ENCODE assay signal across 13 cellular contexts in the genomic region with DNA sequence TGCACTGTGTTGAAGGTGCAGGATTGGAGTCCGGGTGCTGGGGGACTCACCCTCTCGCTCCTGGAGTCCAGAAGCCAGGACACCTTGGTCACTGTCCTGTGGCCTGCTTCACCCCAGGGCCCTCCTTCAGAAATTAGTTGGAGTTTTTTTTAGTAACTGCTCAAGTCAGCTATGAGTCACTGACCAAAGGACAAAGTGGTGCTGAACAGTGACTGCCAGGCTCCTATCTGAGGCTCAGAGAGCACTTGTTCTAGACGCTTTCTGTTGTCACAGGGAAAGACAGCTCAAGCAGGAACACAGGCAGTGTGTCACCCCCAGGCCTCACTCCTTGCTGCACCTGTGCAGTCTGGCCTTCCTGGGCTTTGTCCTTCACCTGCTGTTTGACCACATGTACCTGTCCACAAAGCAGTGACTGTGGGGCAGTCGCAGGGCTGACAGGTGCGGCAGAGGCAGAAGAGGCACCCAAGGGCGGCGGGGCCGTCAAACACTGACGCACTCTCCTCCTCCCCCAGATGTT. TPM values are rescaled to one million over a fixed set of nuclear protein-coding genes. Genes with fewer than 3 reads are reported as not detected.
A peak's percentile ranks its signal among the peaks of the same experiment; 100 is the strongest.
DNase-seq lines count a peak whose midpoint lies in the region; ATAC-seq and TF ChIP-seq lines count a peak whose summit lies in the region.
"Had no signal": no experiment of that assay in that cellular context is flagged by ENCODE, and none has a peak within 500 bp of the region (broad histone marks: within the 10 kb centered on the region; RNA-seq: fewer than 3 reads in every experiment).

No MANE protein-coding gene starts in this region.

- H3K27me3 Mint-ChIP-seq in endodermal cell (ENCODE audit: insufficient read depth), result no peaks in the 10 kb centered on the region

- ATAC-seq in HG02678 (IDR thresholded peaks at IDR 0.05; ENCODE audit: unreplicated experiment), result no peak
- ATAC-seq in GM18498 (IDR thresholded peaks at IDR 0.05; ENCODE audit: unreplicated experiment), result no peak
- ATAC-seq: body of pancreas, esophagus mucosa had no signal

- H3K4me1 ChIP-seq in skeletal muscle tissue (ENCODE audit: control insufficient read depth in 3 of 3, insufficient read depth in 3 of 3, low read length in 3 of 3) (peaks cover 26 to 52% (median 40%) of the 10 kb centered on the region in 3 donors), endodermal cell (ENCODE audit: control insufficient read depth, insufficient read depth, low read length) (peaks cover 3% of the 10 kb centered on the region)

- no peak overlapping the region for H3K4me3 Mint-ChIP-seq in endodermal cell

- H3K4me1 Mint-ChIP-seq in endodermal cell, result peaks cover 8% of the 10 kb centered on the region

- H3K9ac ChIP-seq in skeletal muscle tissue (ENCODE audit: low read depth in 1 of 3, low read length in 3 of 3) (peak overlapping the region; percentile 12 to 66 (median 23)), endodermal cell (ENCODE audit: extremely low read depth, low read length, poor library complexity, severe bottlenecking) (no peak overlapping the region)

- DNase-seq in HCEC 1CT (peak; percentile 57), NOMO-1 treated with DMSO at 0.1 percent for 48 hours (lab: John Stamatoyannopoulos, UW; ENCODE audit: unreplicated experiment) (peak; percentile 55), fibroblast of pulmonary artery (ENCODE audit: low read depth) (peak; percentile 13), MG63 (no peak), endodermal cell (no peak)
- DNase-seq: body of pancreas, KG1, ovary, T-helper 2 cell had no signal

- no peak overlapping the region for H3K4me3 ChIP-seq in fibroblast of pulmonary artery (replicated peaks; ENCODE audit: low read depth, low read length)
- H3K4me3 ChIP-seq in skeletal muscle tissue (ENCODE audit: low read length in 3 of 3), result no peak overlapping the region
- H3K4me3 ChIP-seq in MG63, result no peak overlapping the region
- no peak overlapping the region for H3K4me3 ChIP-seq in endodermal cell (ENCODE audit: low read length)
- H3K4me3 ChIP-seq: body of pancreas, ovary had no signal

- H3K27me3 ChIP-seq in skeletal muscle tissue (ENCODE audit: control insufficient read depth in 3 of 3, insufficient read depth in 3 of 3, low read length in 3 of 3) (no peaks in the 10 kb centered on the region), MG63 (no peaks in the 10 kb centered on the region), endodermal cell (ENCODE audit: control insufficient read depth, insufficient read depth, low read length, poor library complexity, severe bottlenecking) (no peaks in the 10 kb centered on the region)
- H3K27me3 ChIP-seq: body of pancreas, ovary had no signal

- 87 to 95% methylated on average over 8 to 9 of the region's 9 CpGs for WGBS in endodermal cell (ENCODE audit: insufficient coverage in 1 of 2, insufficient read length in 1 of 2), 2 experiments

- no peak overlapping the region for H3K27ac Mint-ChIP-seq in endodermal cell

- TF ChIP-seq CTCF in fibroblast of pulmonary artery (IDR thresholded peaks at IDR 0.05; ENCODE audit: low read length, missing control alignments) (no peak), endodermal cell (conservative IDR thresholded peaks at IDR 0.05) (no peak)

- H3K27ac ChIP-seq in skeletal muscle tissue (ENCODE audit: low read depth, low read length), result peak overlapping the region; percentile 26
- no peak overlapping the region for H3K27ac ChIP-seq in endodermal cell (ENCODE audit: low read depth, low read length)
- H3K27ac ChIP-seq: body of pancreas, ovary had no signal

- peaks cover 22% of the 10 kb centered on the region for H3K36me3 Mint-ChIP-seq in endodermal cell (ENCODE audit: low read depth)

- H3K9me3 Mint-ChIP-seq in endodermal cell, result no peaks in the 10 kb centered on the region

- H3K36me3 ChIP-seq in skeletal muscle tissue (ENCODE audit: control insufficient read depth in 3 of 3, insufficient read depth in 3 of 3, low read length in 3 of 3) (peaks cover 31 to 39% (median 33%) of the 10 kb centered on the region in 3 donors), MG63 (peaks cover 64% of the 10 kb centered on the region), endodermal cell (ENCODE audit: control insufficient read depth, insufficient read depth, low read length) (peaks cover 32% of the 10 kb centered on the region)
- H3K36me3 ChIP-seq: ovary had no signal

- H3K9me3 ChIP-seq in skeletal muscle tissue (ENCODE audit: control insufficient read depth in 3 of 3, low read length in 3 of 3), result no peaks in the 10 kb centered on the region
- no peaks in the 10 kb centered on the region for H3K9me3 ChIP-seq in MG63
- H3K9me3 ChIP-seq in endodermal cell (ENCODE audit: control insufficient read depth, low read length), result no peaks in the 10 kb centered on the region
- H3K9me3 ChIP-seq: body of pancreas, ovary had no signal

RNA-seq across cellular contexts. Expression of gene FAAP100, which starts 4.1 kb away (rescaled TPM):
- 7.8 TPM for total RNA-seq in skeletal muscle tissue
- total RNA-seq in MG63 (2014; rRNA removed; shearing (Covaris generic); ENCODE audit: low replicate concordance), result 25.6 and 41.7 TPM in 2 replicates
- total RNA-seq in endodermal cell, result 10 to 100 TPM; 34.5 to 39.5 TPM
- polyA plus RNA-seq in endodermal cell (2013, experiment 1 of 2), result 25.9 TPM
- polyA plus RNA-seq in endodermal cell (2013, experiment 2 of 2), result 24.1 TPM

RNA-seq across cellular contexts. Expression of gene FSCN2, which starts 28.1 kb away (rescaled TPM):
- total RNA-seq in skeletal muscle tissue (1.0 TPM), endodermal cell (1 to 10 TPM; 1.0 to 1.8 TPM)
- total RNA-seq in MG63 (2014; rRNA removed; shearing (Covaris generic); ENCODE audit: low replicate concordance), result 0.12 TPM in 1 of 2 replicates, not detected in the other
- polyA plus RNA-seq in endodermal cell (2013, experiment 1 of 2), result 0.50 TPM
- polyA plus RNA-seq in endodermal cell (2013, experiment 2 of 2), result 0.46 TPM

RNA-seq across cellular contexts. Expression of gene ACTG1, which starts 43.6 kb away (rescaled TPM):
- total RNA-seq in skeletal muscle tissue (1,613 TPM), endodermal cell (1,000 to 10,000 TPM; 4,461 to 5,616 TPM)
- 5,061 and 6,321 TPM in 2 replicates for total RNA-seq in MG63 (2014; rRNA removed; shearing (Covaris generic); ENCODE audit: low replicate concordance)
- polyA plus RNA-seq in endodermal cell (2013, experiment 1 of 2), result 4,463 TPM
- 3,951 TPM for polyA plus RNA-seq in endodermal cell (2013, experiment 2 of 2)

Comparison
In these comparisons a context has a peak if more than half of its experiments do, and no peak if none do; other contexts are left out.
1. DNase-seq: peak in HCEC 1CT (single experiment), NOMO-1 treated with DMSO at 0.1 percent for 48 hours (single experiment) and fibroblast of pulmonary artery (single experiment); none in MG63 (single experiment) and endodermal cell (single experiment).